In the genomic region with DNA sequence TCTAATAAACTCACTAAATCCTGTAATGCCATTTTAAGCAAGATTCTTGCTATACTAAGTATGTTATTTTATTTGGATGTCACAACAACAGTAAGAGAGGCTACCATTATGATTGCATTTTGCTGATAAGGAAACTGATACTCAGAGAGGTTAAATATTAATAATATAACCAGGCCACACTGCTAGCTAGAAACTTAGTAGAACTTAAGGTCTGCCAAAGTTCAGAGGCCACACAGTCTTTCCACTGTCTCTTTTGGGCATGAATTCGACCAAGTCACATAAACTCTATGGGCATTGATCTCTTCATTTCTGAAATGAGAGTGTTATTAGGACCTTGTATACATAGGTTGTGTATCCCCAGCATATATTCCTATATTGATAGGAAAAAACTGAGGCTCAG, we compare ENCODE assay signal across 22 cellular contexts.
"Had no signal": no experiment of that assay in that cellular context is flagged by ENCODE, and none has a peak within 500 bp of the region (broad histone marks: within the 10 kb centered on the region; RNA-seq: fewer than 3 reads in every experiment).

No MANE protein-coding gene starts in this region.

- ATAC-seq: left colon; mucosa of descending colon; natural killer cell treated with Interleukin-12 subunit alpha and Interleukin-12 subunit beta and Interleukin-15 and Interleukin-18, amount 100 ng/mL, for 72 hours; sciatic nerve; stimulated activated effector memory CD8-positive, alpha-beta T cell treated with anti-CD3 and anti-CD28 coated beads, Interleukin-12 subunit alpha, Interleukin-12 subunit beta, amount 100 ng/mL, for 72 hours had no signal

- DNase-seq: colonic mucosa; effector CD8-positive, alpha-beta T cell; endodermal cell; esophagus squamous epithelium; foreskin melanocyte; hypothalamus; immature natural killer cell; islet precursor cell; kidney glomerular epithelial cell; left colon; mesenchymal stem cell; mucosa of descending colon; naive B cell; stimulated activated CD4-positive, alpha-beta T cell treated with anti-CD3 and anti-CD28 coated beads, Interleukin-2, amount 100 ng/mL, for 24 hours; stimulated activated CD4-positive, alpha-beta T cell treated with anti-CD3 and anti-CD28 coated beads, Interleukin-4, amount 100 ng/mL, for 24 hours; stimulated activated naive CD4-positive, alpha-beta T cell treated with Interleukin-2 at 50 U/mL for 16 hours; stomach; thyroid gland; trophoblast cell had no signal
